ENCODE assay signal across 1 cellular context in genomic region chr9:107922246-107922645, GRCh38.
TF ChIP-seq lines count a peak whose summit lies in the region.

No MANE protein-coding gene starts in this region.

TF ChIP-seq in IMR-90, 13 proteins besides CTCF, POLR2A, EP300 and RAD21 (continued from another document):
- no peak for TF ChIP-seq FOS (IDR thresholded peaks at IDR 0.05; ENCODE audit: low read depth, low read length)
- no peak for TF ChIP-seq BHLHE40 (IDR thresholded peaks at IDR 0.05; ENCODE audit: low read depth, low read length)
- TF ChIP-seq RFX5 (IDR thresholded peaks at IDR 0.05; ENCODE audit: low read depth, low read length) = no peak
